Comparison of ENCODE assay signal across 8 cellular contexts in genomic region chr10:92592761-92593552, GRCh38.
DNase-seq lines count a peak whose midpoint lies in the region; ATAC-seq and FAIRE-seq lines count a peak whose summit lies in the region.

Gene KIF11, plus strand, starts transcription at chr10:92593130. Its CDS starts 246 bp downstream, at chr10:92593376.

- peaks cover 11% of the 10 kb centered on the region for H3K36me3 Mint-ChIP-seq in central memory CD8-positive, alpha-beta T cell (ENCODE audit: insufficient read depth)

- ATAC-seq in GM19023 (IDR thresholded peaks at IDR 0.05; ENCODE audit: unreplicated experiment) (peak; percentile 72), HG03280 (IDR thresholded peaks at IDR 0.05; ENCODE audit: unreplicated experiment) (peak; percentile 67)
- peak; percentile 78 for ATAC-seq in central memory CD8-positive, alpha-beta T cell (replicated peaks; ENCODE audit: extremely low read depth, poor library complexity, severe bottlenecking)

- H3K4me3 Mint-ChIP-seq in central memory CD8-positive, alpha-beta T cell, result peak within 1 kb of the TSS; percentile 96

- H3K27me3 Mint-ChIP-seq in central memory CD8-positive, alpha-beta T cell, result no peaks in the 10 kb centered on the region

- FAIRE-seq in islet of Langerhans (lab: Jason Lieb, UNC), result peak; percentile 87

- peak within 1 kb of the TSS; percentile 100 for H3K27ac Mint-ChIP-seq in central memory CD8-positive, alpha-beta T cell (ENCODE audit: low read depth)

- DNase-seq in AG08396 (ENCODE audit: low spot score) (peak; percentile 96), NCI-H446 (lab: John Stamatoyannopoulos, UW) (peak; percentile 89 to 93)
- DNase-seq in activated CD4-positive, CD25-positive, alpha-beta regulatory T cell treated with anti-CD3 and anti-CD28 coated beads, Interleukin-2, amount 50 U/mL, for 16 hours (ENCODE audit: low read depth, low spot score), result peak; percentile 94
- peak; percentile 94 to 97 for DNase-seq in central memory CD8-positive, alpha-beta T cell (ENCODE audit: low spot score in 2 of 2)
- peak; percentile 96 for DNase-seq in stimulated activated CD4-positive, alpha-beta T cell treated with anti-CD3 and anti-CD28 coated beads, Interleukin-12 subunit alpha, Interleukin-12 subunit beta, amount 100 ng/mL, for 4 hours

- peaks cover 46% of the 10 kb centered on the region for H3K4me1 Mint-ChIP-seq in central memory CD8-positive, alpha-beta T cell

- peaks cover 5% of the 10 kb centered on the region for H3K9me3 Mint-ChIP-seq in central memory CD8-positive, alpha-beta T cell

Comparison
In these comparisons a context has a peak if more than half of its experiments do, and no peak if none do; other contexts are left out.
1. Peak in every context shown above with its lines: DNase-seq and ATAC-seq.